9 cellular contexts compared by ENCODE assay signal in genomic region chr19:58440556-58440955, GRCh38. TPM values are rescaled to one million over a fixed set of nuclear protein-coding genes. Genes with fewer than 3 reads are reported as not detected.
DNase-seq lines count a peak whose midpoint lies in the region; ATAC-seq and TF ChIP-seq lines count a peak whose summit lies in the region.
"Had no signal": no experiment of that assay in that cellular context is flagged by ENCODE, and none has a peak within 500 bp of the region (broad histone marks: within the 10 kb centered on the region; RNA-seq: fewer than 3 reads in every experiment).

No MANE protein-coding gene starts in this region.

- 18 to 42% methylated on average over 3 to 29 of the region's 31 CpGs for WGBS in upper lobe of left lung, 2 donors

- no peaks in the 10 kb centered on the region for H3K27me3 Mint-ChIP-seq in activated T-cell treated with anti-CD3 and anti-CD28 coated beads, Interleukin-2, amount 50 U/mL, for 24 hours

- peaks cover 12% of the 10 kb centered on the region for H3K4me1 ChIP-seq in effector memory CD4-positive, alpha-beta T cell (ENCODE audit: control insufficient read depth, insufficient read depth, low read length, poor library complexity, severe bottlenecking)
- H3K4me1 ChIP-seq in upper lobe of left lung: peaks cover 12 to 20% (median 16%) of the 10 kb centered on the region in 4 donors

- no peaks in the 10 kb centered on the region for H3K27me3 ChIP-seq in effector memory CD4-positive, alpha-beta T cell (replicated peaks; ENCODE audit: control insufficient read depth, insufficient read depth, low read length, poor library complexity, severe bottlenecking)
- H3K27me3 ChIP-seq in upper lobe of left lung: no peaks in the 10 kb centered on the region

- H3K4me3 Mint-ChIP-seq in activated T-cell treated with anti-CD3 and anti-CD28 coated beads, Interleukin-2, amount 50 U/mL, for 24 hours: peak overlapping the region; percentile 87

- peak overlapping the region; percentile 63 for H3K27ac ChIP-seq in effector memory CD4-positive, alpha-beta T cell (ENCODE audit: insufficient read depth, low read length, poor library complexity, severe bottlenecking)
- peak overlapping the region; percentile 76 to 85 (median 82) for H3K27ac ChIP-seq in upper lobe of left lung
- H3K27ac ChIP-seq: C4-2B had no signal

- peak overlapping the region; percentile 96 for H3K27ac Mint-ChIP-seq in activated T-cell treated with anti-CD3 and anti-CD28 coated beads, Interleukin-2, amount 50 U/mL, for 24 hours

- peaks cover 18% of the 10 kb centered on the region for H3K36me3 ChIP-seq in effector memory CD4-positive, alpha-beta T cell (ENCODE audit: control insufficient read depth, insufficient read depth, low read length)
- peaks cover 5 to 22% (median 18%) of the 10 kb centered on the region in 4 donors for H3K36me3 ChIP-seq in upper lobe of left lung

- no peaks in the 10 kb centered on the region for H3K9me3 ChIP-seq in effector memory CD4-positive, alpha-beta T cell (ENCODE audit: control insufficient read depth, low read length)
- H3K9me3 ChIP-seq in upper lobe of left lung: peaks cover 13 to 38% (median 29%) of the 10 kb centered on the region in 4 donors

- peak in 1 of 4 donors; percentile 18 for TF ChIP-seq POLR2A in upper lobe of left lung (IDR thresholded peaks at IDR 0.05)

- no peak for TF ChIP-seq EP300 in upper lobe of left lung (IDR thresholded peaks at IDR 0.05)

- peaks cover 47% of the 10 kb centered on the region for H3K36me3 Mint-ChIP-seq in activated T-cell treated with anti-CD3 and anti-CD28 coated beads, Interleukin-2, amount 50 U/mL, for 24 hours (ENCODE audit: low read depth)

- H3K4me1 Mint-ChIP-seq in activated T-cell treated with anti-CD3 and anti-CD28 coated beads, Interleukin-2, amount 50 U/mL, for 24 hours (ENCODE audit: low read depth): peaks cover 30% of the 10 kb centered on the region

- peaks cover 43% of the 10 kb centered on the region for H3K9me3 Mint-ChIP-seq in activated T-cell treated with anti-CD3 and anti-CD28 coated beads, Interleukin-2, amount 50 U/mL, for 24 hours

- peak overlapping the region; percentile 54 for H3K4me3 ChIP-seq in effector memory CD4-positive, alpha-beta T cell (ENCODE audit: insufficient read depth, low read depth, low read length, poor library complexity, severe bottlenecking)
- peak overlapping the region; percentile 59 to 85 (median 72) for H3K4me3 ChIP-seq in upper lobe of left lung

- DNase-seq in activated T-cell treated with anti-CD3 and anti-CD28 coated beads, Interleukin-2, amount 50 U/mL, for 24 hours: no peak
- no peak for DNase-seq in activated T-cell treated with anti-CD3 and anti-CD28 coated beads, Interleukin-2, amount 50 U/mL, for 48 hours
- no peak for DNase-seq in effector memory CD4-positive, alpha-beta T cell
- DNase-seq in mucosa of gallbladder (ENCODE audit: low spot score): peak; percentile 12
- DNase-seq in upper lobe of left lung: peak in 1 of 2 donors; percentile 82
- DNase-seq in Kasumi-1 (lab: John Stamatoyannopoulos, UW): no peak
- no peak for DNase-seq in amniotic stem cell (lab: John Stamatoyannopoulos, UW)

- TF ChIP-seq CTCF in upper lobe of left lung (IDR thresholded peaks at IDR 0.05): no peak

- ATAC-seq in upper lobe of left lung (ENCODE audit: low FRiP score in 2 of 2) (no peak), HG03139 (IDR thresholded peaks at IDR 0.05; ENCODE audit: unreplicated experiment) (no peak)

RNA-seq across cellular contexts. Expression of gene ZNF132, which starts 0.6 kb away (rescaled TPM):
- total RNA-seq in mucosa of gallbladder (12.1 TPM), upper lobe of left lung (10 to 100 TPM in 1 of 6 donors, 1 to 10 TPM in 5; 3.5 to 18.9 (median 5.0) TPM)

RNA-seq across cellular contexts. Expression of gene ZNF324B, which starts 10.9 kb away (rescaled TPM):
- 7.8 TPM for total RNA-seq in mucosa of gallbladder
- total RNA-seq in upper lobe of left lung: 10 to 100 TPM in 3 of 6 donors, 1 to 10 TPM in 3; 6.9 to 18.9 (median 9.8) TPM

RNA-seq across cellular contexts. Expression of gene ZNF324, which starts 26.3 kb away (rescaled TPM):
- total RNA-seq in mucosa of gallbladder (16.4 TPM), upper lobe of left lung (10 to 100 TPM; 10.8 to 39.8 (median 18.0) TPM)

RNA-seq across cellular contexts. Expression of gene ZNF584, which starts 32.1 kb away (rescaled TPM):
- total RNA-seq in mucosa of gallbladder (13.9 TPM), upper lobe of left lung (10 to 100 TPM in 4 of 6 donors, 1 to 10 TPM in 2; 7.4 to 31.0 (median 13.1) TPM)

RNA-seq across cellular contexts. Expression of gene ZNF446, which starts 35.6 kb away (rescaled TPM):
- 19.4 TPM for total RNA-seq in mucosa of gallbladder
- 10 to 100 TPM; 10.1 to 30.4 (median 14.4) TPM for total RNA-seq in upper lobe of left lung
